In genomic region chr14:65304239-65304638, GRCh38 we compare ENCODE assay signal across 1 cellular context.
TF ChIP-seq lines count a peak whose summit lies in the region.

No MANE protein-coding gene starts in this region.

TF ChIP-seq in IMR-90, 13 proteins besides CTCF, POLR2A, EP300 and RAD21 (continued from another document):
- TF ChIP-seq MXI1 (IDR thresholded peaks at IDR 0.05; ENCODE audit: borderline replicate concordance, low read depth, low read length) (no peak), CHD1 (IDR thresholded peaks at IDR 0.05; ENCODE audit: low read depth, low read length) (no peak), NFE2L2 (IDR thresholded peaks at IDR 0.05; ENCODE audit: low read depth, low read length) (no peak)
